ENCODE assay signal across 14 cellular contexts in genomic region chr7:105800442-105800841, GRCh38.
A peak's percentile ranks its signal among the peaks of the same experiment; 100 is the strongest.
DNase-seq lines count a peak whose midpoint lies in the region; ATAC-seq and FAIRE-seq lines count a peak whose summit lies in the region.
"Had no signal": no experiment of that assay in that cellular context is flagged by ENCODE, and none has a peak within 500 bp of the region (broad histone marks: within the 10 kb centered on the region; RNA-seq: fewer than 3 reads in every experiment).

No MANE protein-coding gene starts in this region.

- H3K36me3 ChIP-seq in CD4-positive, alpha-beta memory T cell (ENCODE audit: insufficient read depth, low read length): no peaks in the 10 kb centered on the region

- peak overlapping the region in 4 of 7 donors; percentile 2 to 74 (median 55) for H3K27ac Mint-ChIP-seq in CD4-positive, alpha-beta memory T cell
- H3K27ac Mint-ChIP-seq in activated CD8-positive, alpha-beta T cell treated with anti-CD3 and anti-CD28 coated beads, Interleukin-2, amount 10 ng/mL, durations not matched to agents 7 days and 5 days: no peak overlapping the region
- H3K27ac Mint-ChIP-seq in natural killer cell treated with Interleukin-12 subunit alpha and Interleukin-12 subunit beta and Interleukin-15 and Interleukin-18, amount 100 ng/mL, for 72 hours: peak overlapping the region in 1 of 2 donors; percentile 56

- no peak overlapping the region for H3K4me3 ChIP-seq in CD4-positive, alpha-beta memory T cell (ENCODE audit: low read length in 2 of 2)

- intact Hi-C loops in CD4-positive, alpha-beta memory T cell (cut with micrococcal nuclease): no loop called here

- peak; percentile 58 for ATAC-seq in GM21529 (IDR thresholded peaks at IDR 0.05; ENCODE audit: unreplicated experiment)
- ATAC-seq in activated CD8-positive, alpha-beta T cell treated with anti-CD3 and anti-CD28 coated beads, Interleukin-2, amount 10 ng/mL, durations not matched to agents 7 days and 5 days: peak; percentile 64
- peak; percentile 62 to 89 for ATAC-seq in natural killer cell treated with Interleukin-12 subunit alpha and Interleukin-12 subunit beta and Interleukin-15 and Interleukin-18, amount 100 ng/mL, for 72 hours
- ATAC-seq in HG03025 (IDR thresholded peaks at IDR 0.05; ENCODE audit: low FRiP score, unreplicated experiment): no peak
- ATAC-seq: sciatic nerve had no signal

- H3K9me3 ChIP-seq in CD4-positive, alpha-beta memory T cell (ENCODE audit: control insufficient read depth in 1 of 2, low read length in 2 of 2): no peaks in the 10 kb centered on the region

- H3K27me3 Mint-ChIP-seq in CD4-positive, alpha-beta memory T cell: no peaks in the 10 kb centered on the region
- H3K27me3 Mint-ChIP-seq in activated CD8-positive, alpha-beta T cell treated with anti-CD3 and anti-CD28 coated beads, Interleukin-2, amount 10 ng/mL, durations not matched to agents 7 days and 5 days (ENCODE audit: low read depth): no peaks in the 10 kb centered on the region
- no peaks in the 10 kb centered on the region for H3K27me3 Mint-ChIP-seq in natural killer cell treated with Interleukin-12 subunit alpha and Interleukin-12 subunit beta and Interleukin-15 and Interleukin-18, amount 100 ng/mL, for 72 hours

- POLR2A ChIA-PET in CD4-positive, alpha-beta memory T cell (lab: Charles Lee; ENCODE audit: partially characterized antibody): interaction anchor here (0.8 to 1.3 kb wide), 2 partner anchors 9 to 14 kb away, joined by 3 to 5 read pairs; no protein-coding TSS in a partner anchor
- POLR2A ChIA-PET in activated CD8-positive, alpha-beta T cell treated with anti-CD3 and anti-CD28 coated beads, Interleukin-2, amount 10 ng/mL, durations not matched to agents 7 days and 5 days (lab: Charles Lee): interaction anchor here (0.7 to 1.2 kb wide), 2 partner anchors 9 to 37 kb away, joined by 3 to 7 read pairs; no protein-coding TSS in a partner anchor

- H3K4me1 ChIP-seq in CD4-positive, alpha-beta memory T cell (ENCODE audit: insufficient read depth, low read length): peaks cover 18% of the 10 kb centered on the region

- FAIRE-seq in GM19239 (lab: Jason Lieb, UNC): no peak
- FAIRE-seq: endometrium had no signal

- H3K4me3 Mint-ChIP-seq in CD4-positive, alpha-beta memory T cell: peak overlapping the region in 1 of 8 donors; percentile 36
- no peak overlapping the region for H3K4me3 Mint-ChIP-seq in activated CD8-positive, alpha-beta T cell treated with anti-CD3 and anti-CD28 coated beads, Interleukin-2, amount 10 ng/mL, durations not matched to agents 7 days and 5 days
- H3K4me3 Mint-ChIP-seq in natural killer cell treated with Interleukin-12 subunit alpha and Interleukin-12 subunit beta and Interleukin-15 and Interleukin-18, amount 100 ng/mL, for 72 hours: peak overlapping the region; percentile 42

- H3K4me1 Mint-ChIP-seq in CD4-positive, alpha-beta memory T cell: peaks cover 14 to 31% (median 20%) of the 10 kb centered on the region in 4 donors
- peaks cover 14% of the 10 kb centered on the region for H3K4me1 Mint-ChIP-seq in activated CD8-positive, alpha-beta T cell treated with anti-CD3 and anti-CD28 coated beads, Interleukin-2, amount 10 ng/mL, durations not matched to agents 7 days and 5 days (ENCODE audit: low read depth)
- H3K4me1 Mint-ChIP-seq in natural killer cell treated with Interleukin-12 subunit alpha and Interleukin-12 subunit beta and Interleukin-15 and Interleukin-18, amount 100 ng/mL, for 72 hours (ENCODE audit: low read depth in 2 of 2): peaks cover 32 to 38% of the 10 kb centered on the region in 2 donors

- H3K9me3 Mint-ChIP-seq in CD4-positive, alpha-beta memory T cell: no peaks in the 10 kb centered on the region
- H3K9me3 Mint-ChIP-seq in activated CD8-positive, alpha-beta T cell treated with anti-CD3 and anti-CD28 coated beads, Interleukin-2, amount 10 ng/mL, durations not matched to agents 7 days and 5 days (ENCODE audit: insufficient read depth): no peaks in the 10 kb centered on the region
- H3K9me3 Mint-ChIP-seq in natural killer cell treated with Interleukin-12 subunit alpha and Interleukin-12 subunit beta and Interleukin-15 and Interleukin-18, amount 100 ng/mL, for 72 hours: no peaks in the 10 kb centered on the region

- H3K27me3 ChIP-seq in CD4-positive, alpha-beta memory T cell (ENCODE audit: insufficient read depth, low read length): no peaks in the 10 kb centered on the region

- no peak overlapping the region for H3K27ac ChIP-seq in CD4-positive, alpha-beta memory T cell (ENCODE audit: low read depth, low read length)
- H3K27ac ChIP-seq: RWPE1, VCaP had no signal

- no peak for DNase-seq in CD4-positive, alpha-beta memory T cell
- peak; percentile 38 for DNase-seq in activated CD8-positive, alpha-beta T cell treated with anti-CD3 and anti-CD28 coated beads, Interleukin-2, amount 10 ng/mL, durations not matched to agents 7 days and 5 days
- DNase-seq in natural killer cell treated with Interleukin-12 subunit alpha and Interleukin-12 subunit beta and Interleukin-15 and Interleukin-18, amount 100 ng/mL, for 72 hours (ENCODE audit: low spot score): no peak
- no peak for DNase-seq in epidermal melanocyte (ENCODE audit: insufficient read length, low spot score)
- no peak for DNase-seq in GM19239 (ENCODE audit: insufficient read length, low spot score)
- no peak for DNase-seq in cortex of kidney (lab: John Stamatoyannopoulos, UW)
- DNase-seq: amygdala, NCI-H226 had no signal

- CTCF ChIA-PET in CD4-positive, alpha-beta memory T cell (lab: Charles Lee; ENCODE audit: partially characterized antibody): no interaction called here
- CTCF ChIA-PET in activated CD8-positive, alpha-beta T cell treated with anti-CD3 and anti-CD28 coated beads, Interleukin-2, amount 10 ng/mL, durations not matched to agents 7 days and 5 days (lab: Charles Lee): interaction anchor here (0.9 to 4.5 kb wide), 6 partner anchors 8 to 124 kb away, joined by 3 to 23 read pairs (median 4); no protein-coding TSS in a partner anchor

- no peaks in the 10 kb centered on the region for H3K36me3 Mint-ChIP-seq in CD4-positive, alpha-beta memory T cell
- H3K36me3 Mint-ChIP-seq in activated CD8-positive, alpha-beta T cell treated with anti-CD3 and anti-CD28 coated beads, Interleukin-2, amount 10 ng/mL, durations not matched to agents 7 days and 5 days (ENCODE audit: low read depth): no peaks in the 10 kb centered on the region
- H3K36me3 Mint-ChIP-seq in natural killer cell treated with Interleukin-12 subunit alpha and Interleukin-12 subunit beta and Interleukin-15 and Interleukin-18, amount 100 ng/mL, for 72 hours: no peaks in the 10 kb centered on the region
